ENCODE assay signal across 13 cellular contexts in genomic region chr5:136309932-136310598, GRCh38.
DNase-seq lines count a peak whose midpoint lies in the region; ATAC-seq lines count a peak whose summit lies in the region.
"Had no signal": no experiment of that assay in that cellular context is flagged by ENCODE, and none has a peak within 500 bp of the region (broad histone marks: within the 10 kb centered on the region; RNA-seq: fewer than 3 reads in every experiment).

No MANE protein-coding gene starts in this region.

- H3K9me3 ChIP-seq in HAP-1, result no peaks in the 10 kb centered on the region
- H3K9me3 ChIP-seq: adrenal gland, BE2C had no signal

- H3K27me3 ChIP-seq in HAP-1 (ENCODE audit: low read depth), result no peaks in the 10 kb centered on the region
- H3K27me3 ChIP-seq: adrenal gland, BE2C had no signal

- ATAC-seq in GM18498 (IDR thresholded peaks at IDR 0.05; ENCODE audit: unreplicated experiment) (peak; percentile 100), GM19452 (IDR thresholded peaks at IDR 0.05; ENCODE audit: unreplicated experiment) (peak; percentile 96), HG02885 (IDR thresholded peaks at IDR 0.05; ENCODE audit: poor library complexity, unreplicated experiment) (peak; percentile 99), HG03571 (IDR thresholded peaks at IDR 0.05; ENCODE audit: unreplicated experiment) (peak; percentile 98)
- ATAC-seq: SK-N-SH treated with all-trans-retinoic acid at 6 μM for 48 hours had no signal

- no peak overlapping the region for H3K4me3 ChIP-seq in HAP-1
- H3K4me3 ChIP-seq: adrenal gland had no signal

- DNase-seq in NCI-H1694 treated with DMSO at 0.1 percent for 48 hours (lab: John Stamatoyannopoulos, UW), result no peak
- no peak for DNase-seq in HAP-1 (ENCODE audit: low spot score in 2 of 2)
- DNase-seq in NK-92 treated with Interleukin-12 subunit alpha and Interleukin-12 subunit beta, amount 100 ng/mL, for 24 hours (lab: John Stamatoyannopoulos, UW), result no peak
- no peak for DNase-seq in dedifferentiated amniotic fluid mesenchymal stem cell (ENCODE audit: extremely low spot score)
- DNase-seq: adrenal gland, BE2C, NCI-H226, right cardiac atrium had no signal

- in situ Hi-C loops in HAP-1 (cut with MboI; ENCODE audit: low sequenced_read_pairs), result no loop called here

- H3K36me3 ChIP-seq in HAP-1 (replicated peaks), result no peaks in the 10 kb centered on the region
- H3K36me3 ChIP-seq: adrenal gland, BE2C had no signal

- H3K4me1 ChIP-seq in HAP-1, result no peaks in the 10 kb centered on the region
- H3K4me1 ChIP-seq: adrenal gland, BE2C had no signal
